In the genomic region with DNA sequence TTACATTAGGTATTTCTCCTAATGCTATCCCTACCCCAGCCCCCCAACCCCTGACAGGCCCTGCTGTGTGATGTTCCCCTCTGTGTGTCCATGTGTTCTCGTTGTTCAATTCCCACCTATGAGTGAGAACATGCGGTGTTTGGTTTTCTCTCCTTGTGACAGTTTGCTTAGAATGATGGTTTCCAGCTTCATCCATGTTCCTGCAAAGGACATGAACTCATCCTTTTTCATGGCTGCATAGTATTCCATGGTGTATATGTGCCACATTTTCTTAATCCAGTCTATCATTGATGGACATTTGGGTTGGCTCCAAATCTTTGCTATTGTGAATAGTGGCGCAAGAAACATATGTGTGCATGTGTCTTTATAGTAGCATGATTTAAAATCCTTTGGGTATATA, we compare ENCODE assay signal across 2 cellular contexts. TPM values are rescaled to one million over a fixed set of nuclear protein-coding genes. Genes with fewer than 3 reads are reported as not detected.
"Had no signal": no experiment of that assay in that cellular context is flagged by ENCODE, and none has a peak within 500 bp of the region (broad histone marks: within the 10 kb centered on the region; RNA-seq: fewer than 3 reads in every experiment).

No MANE protein-coding gene starts in this region.

RNA-seq across cellular contexts. Expression of a gene that starts 58.1 kb away (rescaled TPM):
- total RNA-seq: GM23248, HFFc6 had no signal
- polyA plus RNA-seq: GM23248 had no signal
